ENCODE assay signal across 8 cellular contexts in the genomic region with DNA sequence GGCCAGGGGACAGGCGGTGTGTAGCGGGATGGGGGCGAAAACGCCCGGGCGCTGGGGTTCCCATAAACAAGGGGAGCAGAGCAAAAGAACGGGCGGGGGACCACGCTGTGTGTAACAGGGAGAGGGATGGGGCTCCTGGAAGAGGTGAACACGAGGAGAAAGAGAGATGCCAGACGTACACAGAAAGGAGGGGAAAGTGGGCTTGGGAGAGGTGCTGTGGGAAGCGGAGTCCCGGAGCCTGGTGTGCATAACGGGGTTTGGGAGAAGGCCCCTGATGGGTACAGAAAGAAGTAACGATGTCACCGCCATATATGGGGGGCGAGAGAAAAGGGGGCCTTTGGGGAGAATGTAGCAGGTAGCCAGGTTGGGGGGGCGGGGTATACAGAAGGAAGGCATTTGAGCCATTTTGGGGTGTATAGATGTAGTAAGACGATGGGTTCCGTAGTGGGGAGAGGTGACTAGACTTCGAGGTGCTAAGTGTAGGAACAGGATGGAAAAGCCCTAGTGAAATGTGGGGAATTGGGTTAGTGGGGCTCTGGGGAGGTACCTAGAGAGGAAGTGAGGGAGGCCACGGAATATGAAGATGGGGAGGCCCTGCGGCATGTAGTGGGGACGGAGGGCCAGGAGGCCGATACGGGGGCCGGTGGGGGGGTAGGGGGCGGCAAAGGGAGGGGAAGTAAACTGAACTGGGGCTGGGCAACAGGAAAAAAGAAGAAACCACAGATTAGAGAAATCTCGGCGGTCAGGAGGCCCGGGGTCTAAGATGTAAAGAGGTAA. TPM values are rescaled to one million over a fixed set of nuclear protein-coding genes. Genes with fewer than 3 reads are reported as not detected.
DNase-seq lines count a peak whose midpoint lies in the region; ATAC-seq and TF ChIP-seq lines count a peak whose summit lies in the region.

No MANE protein-coding gene starts in this region.

- H3K36me3 Mint-ChIP-seq in WTC11, result peaks cover 20% of the 10 kb centered on the region

- H2AFZ ChIP-seq in neuronal stem cell (ENCODE audit: low read length), result peak overlapping the region; percentile 88

- H2AK5ac ChIP-seq in neuronal stem cell (ENCODE audit: low read depth, low read length), result peak overlapping the region; percentile 93

- peaks cover 4% of the 10 kb centered on the region for H3K9me3 Mint-ChIP-seq in WTC11

- peak overlapping the region; percentile 75 for H2BK15ac ChIP-seq in neuronal stem cell (ENCODE audit: low read length)

- WGBS in neuronal stem cell (ENCODE audit: extremely low coverage in 2 of 2, insufficient read length in 2 of 2, insufficient replicate concordance in 1 of 2), 2 donors, result no CpG with 5 or more reads among the region's 31 CpGs

- no peaks in the 10 kb centered on the region for H3K27me3 ChIP-seq in neuronal stem cell (ENCODE audit: control insufficient read depth in 3 of 3, insufficient read depth in 3 of 3, low read depth in 1 of 3, low read length in 3 of 3)

- H2BK5ac ChIP-seq in neuronal stem cell (ENCODE audit: low read length), result peak overlapping the region; percentile 94

- peak overlapping the region; percentile 4 for H4K8ac ChIP-seq in neuronal stem cell (ENCODE audit: low read depth, low read length)

- peak overlapping the region; percentile 86 for H3K9ac ChIP-seq in neuronal stem cell (ENCODE audit: low read depth, low read length, poor library complexity)

- H3K18ac ChIP-seq in neuronal stem cell (ENCODE audit: low read length), result peak overlapping the region; percentile 97

- H3K4me1 ChIP-seq in neuronal stem cell (ENCODE audit: control insufficient read depth in 2 of 2, insufficient read depth in 1 of 2, low read depth in 1 of 2, low read length in 2 of 2), result peaks cover 17 to 21% of the 10 kb centered on the region in 2 donors

- H3K4me1 Mint-ChIP-seq in WTC11, result peaks cover 20% of the 10 kb centered on the region

- H2BK12ac ChIP-seq in neuronal stem cell (ENCODE audit: low read length), result no peak overlapping the region

- H3K27ac ChIP-seq in neuronal stem cell (replicated peaks; ENCODE audit: low read length), result peak overlapping the region; percentile 79

- CTCF ChIA-PET in WTC11 (lab: Charles Lee), result interaction anchor here (0.6 to 2.6 kb wide), 5 partner anchors 9 to 1404 kb away, joined by 3 to 12 read pairs (median 11); partner anchors contain the start of gene ZNF784

- peak overlapping the region; percentile 89 for H3K27ac Mint-ChIP-seq in WTC11

- DNase-seq in DMS53 treated with DMSO at 0.1 percent for 48 hours (lab: John Stamatoyannopoulos, UW; ENCODE audit: unreplicated experiment), result peak; percentile 16
- DNase-seq in HT-29 (ENCODE audit: low spot score), result peak; percentile 57
- DNase-seq in WTC11 (ENCODE audit: low spot score), result no peak
- DNase-seq in fibroblast of mammary gland (ENCODE audit: low read depth), result no peak
- DNase-seq in neuronal stem cell (ENCODE audit: low spot score), result no peak
- DNase-seq in NK-92 treated with Interleukin-12 subunit alpha and Interleukin-12 subunit beta, amount 100 ng/mL, for 24 hours (lab: John Stamatoyannopoulos, UW), result no peak
- no peak for DNase-seq in 8988T
- DNase-seq in H4 (ENCODE audit: low spot score), result no peak

- H3K4me3 Mint-ChIP-seq in WTC11, result peak overlapping the region; percentile 89

- no peaks in the 10 kb centered on the region for H3K9me3 ChIP-seq in neuronal stem cell (replicated peaks in 1 of 2; ENCODE audit: control insufficient read depth in 2 of 2, insufficient read depth in 1 of 2, low read depth in 1 of 2, low read length in 2 of 2)

- H3K23ac ChIP-seq in neuronal stem cell (ENCODE audit: low read depth, low read length, poor library complexity), result peak overlapping the region; percentile 98

- TF ChIP-seq CTCF in WTC11 (IDR thresholded peaks at IDR 0.05), result no peak
- TF ChIP-seq CTCF in fibroblast of mammary gland (conservative IDR thresholded peaks at IDR 0.05; ENCODE audit: control insufficient read depth, insufficient read depth, low read depth, low read length), result no peak

- peak overlapping the region; percentile 93 for H3K4me2 ChIP-seq in neuronal stem cell (ENCODE audit: insufficient read depth, low read length, poor library complexity, severe bottlenecking)

- peak overlapping the region; percentile 81 for H2BK120ac ChIP-seq in neuronal stem cell (ENCODE audit: low read depth, low read length)

- H3K36me3 ChIP-seq in neuronal stem cell (replicated peaks in 1 of 2; ENCODE audit: control insufficient read depth in 2 of 2, insufficient read depth in 2 of 2, low read length in 2 of 2), result peaks cover 15 to 23% of the 10 kb centered on the region in 2 donors

- POLR2A ChIA-PET in WTC11 (lab: Charles Lee), result interaction anchor here (1.0 kb wide), 1 partner anchor 13 kb away, joined by 3 read pairs; the partner anchor contains the start of gene U2AF2

- H3K4me3 ChIP-seq in fibroblast of mammary gland (ENCODE audit: control insufficient read depth, low read depth, low read length) (peak overlapping the region; percentile 75), neuronal stem cell (ENCODE audit: low read length in 2 of 2) (peak overlapping the region; percentile 86 to 94)

- H4K91ac ChIP-seq in neuronal stem cell (ENCODE audit: low read depth, low read length, poor library complexity), result no peak overlapping the region

- H3K4ac ChIP-seq in neuronal stem cell (ENCODE audit: low read length), result peak overlapping the region; percentile 46

- peaks cover 9% of the 10 kb centered on the region for H3K27me3 Mint-ChIP-seq in WTC11 (ENCODE audit: low read depth)

- H3K14ac ChIP-seq in neuronal stem cell (ENCODE audit: low read length), result peak overlapping the region; percentile 14

- H3K79me1 ChIP-seq in neuronal stem cell (ENCODE audit: low read depth, low read length), result peaks cover 36% of the 10 kb centered on the region

- ATAC-seq in WTC11, result peak; percentile 2

TF ChIP-seq in WTC11, 78 proteins besides CTCF, POLR2A, EP300 and RAD21 (continues in another document):
- TF ChIP-seq ZNF263 (CRISPR knock-in tag; IDR thresholded peaks at IDR 0.05; ENCODE audit: low read depth), result no peak
- 0 out of 2 replicates have a peak, but pooled peaks have one; percentile 9 for TF ChIP-seq GABPB1 (CRISPR knock-in tag; IDR thresholded peaks at IDR 0.05)
- no peak for TF ChIP-seq AR (CRISPR knock-in tag; IDR thresholded peaks at IDR 0.05)
- TF ChIP-seq PRRX2 (CRISPR knock-in tag; IDR thresholded peaks at IDR 0.05), result no peak
- peak; percentile 40; the same call in 1 of the 2 replicates for TF ChIP-seq ETV6 (CRISPR knock-in tag; IDR thresholded peaks at IDR 0.05)
- TF ChIP-seq ERG (CRISPR knock-in tag; IDR thresholded peaks at IDR 0.05), result peak; percentile 63
- 0 out of 2 replicates have a peak, but pooled peaks have one; percentile 4 for TF ChIP-seq ZNF416 (CRISPR knock-in tag; IDR thresholded peaks at IDR 0.05)

RNA-seq across cellular contexts. Expression of gene ZNF580, which starts 0.8 kb away (rescaled TPM):
- total RNA-seq in HT-29 (2014; rRNA removed; shearing (Covaris generic)), result 16.1 and 18.8 TPM in 2 replicates
- total RNA-seq in WTC11 (2021), result 31.3 to 33.5 TPM (median 32.0 TPM) in 3 replicates
- 42.3 TPM for polyA plus RNA-seq in neuronal stem cell (2013, experiment 1 of 2)
- 43.4 TPM for polyA plus RNA-seq in neuronal stem cell (2013, experiment 2 of 2)
- total RNA-seq in H4 (2014; rRNA removed; shearing (Covaris generic)), result 9.6 and 19.2 TPM in 2 replicates

RNA-seq across cellular contexts. Expression of gene ZNF581, which starts 1.9 kb away (rescaled TPM):
- 40.9 and 43.2 TPM in 2 replicates for total RNA-seq in HT-29 (2014; rRNA removed; shearing (Covaris generic))
- total RNA-seq in WTC11 (2021), result 94.6 to 100 TPM (median 99.5 TPM) in 3 replicates
- polyA plus RNA-seq in neuronal stem cell (2013, experiment 1 of 2), result 37.9 TPM
- 37.2 TPM for polyA plus RNA-seq in neuronal stem cell (2013, experiment 2 of 2)
- 28.9 and 29.5 TPM in 2 replicates for total RNA-seq in H4 (2014; rRNA removed; shearing (Covaris generic))

RNA-seq across cellular contexts. Expression of gene CCDC106, which starts 6.4 kb away (rescaled TPM):
- total RNA-seq in HT-29 (2014; rRNA removed; shearing (Covaris generic)), result 9.7 and 11.4 TPM in 2 replicates
- 21.1 to 24.8 TPM (median 24.8 TPM) in 3 replicates for total RNA-seq in WTC11 (2021)
- polyA plus RNA-seq in neuronal stem cell (2013, experiment 1 of 2), result 19.8 TPM
- polyA plus RNA-seq in neuronal stem cell (2013, experiment 2 of 2), result 19.8 TPM
- total RNA-seq in H4 (2014; rRNA removed; shearing (Covaris generic)), result 0.45 and 2.4 TPM in 2 replicates

RNA-seq across cellular contexts. Expression of gene U2AF2, which starts 13.3 kb away (rescaled TPM):
- 799 and 894 TPM in 2 replicates for total RNA-seq in HT-29 (2014; rRNA removed; shearing (Covaris generic))
- 249 to 302 TPM (median 249 TPM) in 3 replicates for total RNA-seq in WTC11 (2021)
- polyA plus RNA-seq in neuronal stem cell (2013, experiment 1 of 2), result 155 TPM
- 147 TPM for polyA plus RNA-seq in neuronal stem cell (2013, experiment 2 of 2)
- total RNA-seq in H4 (2014; rRNA removed; shearing (Covaris generic)), result 95.5 and 121 TPM in 2 replicates

RNA-seq across cellular contexts. Expression of gene ZNF784, which starts 17.2 kb away (rescaled TPM):
- total RNA-seq in HT-29 (2014; rRNA removed; shearing (Covaris generic)), result 17.5 and 19.9 TPM in 2 replicates
- total RNA-seq in WTC11 (2021), result 9.9 to 12.1 TPM (median 11.4 TPM) in 3 replicates
- 6.9 TPM for polyA plus RNA-seq in neuronal stem cell (2013, experiment 1 of 2)
- 6.6 TPM for polyA plus RNA-seq in neuronal stem cell (2013, experiment 2 of 2)
- 5.2 and 7.2 TPM in 2 replicates for total RNA-seq in H4 (2014; rRNA removed; shearing (Covaris generic))

Comparison
In these comparisons a context has a peak if more than half of its experiments do, and no peak if none do; other contexts are left out.
1. DNase-seq: peak in DMS53 treated with DMSO at 0.1 percent for 48 hours (single experiment) and HT-29 (single experiment); none in WTC11 (single experiment), fibroblast of mammary gland (single experiment), neuronal stem cell (single experiment), NK-92 treated with Interleukin-12 subunit alpha and Interleukin-12 subunit beta, amount 100 ng/mL, for 24 hours (single experiment), 8988T (single experiment) and H4 (single experiment).